Comparison of ENCODE assay signal across 8 cellular contexts in the genomic region with DNA sequence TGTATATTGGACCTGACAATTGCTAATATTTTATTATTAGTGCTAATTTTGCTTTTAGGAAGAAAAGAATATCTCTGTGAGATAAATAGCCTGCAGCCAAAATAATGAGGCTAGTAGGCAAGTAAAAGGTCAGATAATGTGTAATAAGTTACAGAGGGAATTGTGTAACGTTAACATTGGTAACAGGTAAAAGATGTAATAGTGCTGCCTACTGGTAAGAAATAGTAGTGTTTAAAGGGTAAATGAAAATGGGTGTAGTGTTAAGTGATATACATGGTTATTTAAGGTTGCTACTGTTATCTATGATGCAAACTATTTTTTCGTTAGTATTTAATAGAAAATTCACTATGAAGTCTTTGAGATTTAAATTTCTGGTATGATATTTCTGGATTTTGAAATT. TPM values are rescaled to one million over a fixed set of nuclear protein-coding genes. Genes with fewer than 3 reads are reported as not detected.
A peak's percentile ranks its signal among the peaks of the same experiment; 100 is the strongest.
DNase-seq lines count a peak whose midpoint lies in the region; ATAC-seq, FAIRE-seq and TF ChIP-seq lines count a peak whose summit lies in the region.

No MANE protein-coding gene starts in this region.

- H3K79me2 ChIP-seq in astrocyte (ENCODE audit: insufficient read depth, low read length) = no peaks in the 10 kb centered on the region

- H3K4me3 ChIP-seq in astrocyte (ENCODE audit: insufficient read depth, low read depth, low read length) (no peak overlapping the region), pancreas (no peak overlapping the region)

- no peak overlapping the region for H2AFZ ChIP-seq in astrocyte (ENCODE audit: low read depth, low read length)

- no peaks in the 10 kb centered on the region for H3K36me3 Mint-ChIP-seq in astrocyte (ENCODE audit: low read depth, unreplicated experiment)
- no peaks in the 10 kb centered on the region for H3K36me3 Mint-ChIP-seq in activated naive CD4-positive, alpha-beta T cell treated with anti-CD3 and anti-CD28 coated beads, Interleukin-2, amount 50 U/mL, for 72 hours

- no peak overlapping the region for H3K27ac Mint-ChIP-seq in astrocyte (ENCODE audit: unreplicated experiment)
- no peak overlapping the region for H3K27ac Mint-ChIP-seq in activated naive CD4-positive, alpha-beta T cell treated with anti-CD3 and anti-CD28 coated beads, Interleukin-2, amount 50 U/mL, for 72 hours

- H3K27me3 ChIP-seq in astrocyte (ENCODE audit: insufficient read depth, low read length) (no peaks in the 10 kb centered on the region), pancreas (no peaks in the 10 kb centered on the region)

- peaks cover 6% of the 10 kb centered on the region for H3K4me1 Mint-ChIP-seq in astrocyte (ENCODE audit: low read depth, unreplicated experiment)

- no peaks in the 10 kb centered on the region for H3K4me1 ChIP-seq in astrocyte (ENCODE audit: insufficient read depth, low read length)
- peaks cover 0 to 17% (median 6%) of the 10 kb centered on the region in 3 donors for H3K4me1 ChIP-seq in pancreas

- FAIRE-seq in astrocyte (lab: Jason Lieb, UNC) (no peak), pancreas (lab: Jason Lieb, UNC) (peak; percentile 70), GM19239 (lab: Jason Lieb, UNC) (no peak)

- intact Hi-C loops in pancreas (cut with DNase I) = loop anchor here in 1 of 3 donors (10.0 kb wide), 1 partner anchor 321 kb away; no protein-coding TSS in a partner anchor

- peaks cover 2% of the 10 kb centered on the region for H3K9me3 Mint-ChIP-seq in astrocyte (ENCODE audit: unreplicated experiment)
- H3K9me3 Mint-ChIP-seq in activated naive CD4-positive, alpha-beta T cell treated with anti-CD3 and anti-CD28 coated beads, Interleukin-2, amount 50 U/mL, for 72 hours = no peaks in the 10 kb centered on the region

- TF ChIP-seq CTCF in astrocyte (IDR thresholded peaks at IDR 0.05; ENCODE audit: insufficient read depth, low read depth, low read length) (peak; percentile 44), pancreas (IDR thresholded peaks at IDR 0.05) (peak; percentile 15 to 29 (median 18))

- H3K4me3 Mint-ChIP-seq in astrocyte (ENCODE audit: unreplicated experiment) = no peak overlapping the region

- no peaks in the 10 kb centered on the region for H3K9me3 ChIP-seq in astrocyte (ENCODE audit: insufficient read depth, low read depth, low read length)
- H3K9me3 ChIP-seq in pancreas = no peaks in the 10 kb centered on the region

- H3K4me2 ChIP-seq in astrocyte (ENCODE audit: low read length) = no peak overlapping the region

- H3K27ac ChIP-seq in astrocyte (ENCODE audit: low read depth, low read length) (no peak overlapping the region), pancreas (no peak overlapping the region)

- H3K27me3 Mint-ChIP-seq in astrocyte (ENCODE audit: low read depth, unreplicated experiment) = no peaks in the 10 kb centered on the region

- 12 to 20% methylated on average over 2 of the region's 2 CpGs for WGBS in pancreas, 2 donors

- H3K9ac ChIP-seq in astrocyte (ENCODE audit: low read length) = no peak overlapping the region

- ATAC-seq in GM19452 (IDR thresholded peaks at IDR 0.05; ENCODE audit: unreplicated experiment) (peak; percentile 69), pancreas (peak; percentile 80 to 97 (median 94))
- no peak for ATAC-seq in activated naive CD4-positive, alpha-beta T cell treated with anti-CD3 and anti-CD28 coated beads, Interleukin-2, amount 50 U/mL, for 72 hours
- ATAC-seq in stimulated activated naive CD8-positive, alpha-beta T cell treated with anti-CD3 and anti-CD28 coated beads, Interleukin-15, Interleukin-2, amounts not matched to agents 100 U/mL and 50 U/mL, for 24 hours = no peak

- no peaks in the 10 kb centered on the region for H4K20me1 ChIP-seq in astrocyte (ENCODE audit: insufficient read depth, low read length)

- peak; percentile 61 to 63 for DNase-seq in AML-193 (lab: John Stamatoyannopoulos, UW)
- DNase-seq in LHCN-M2 (ENCODE audit: low read depth) = peak; percentile 32
- no peak for DNase-seq in astrocyte (ENCODE audit: low read depth)
- no peak for DNase-seq in pancreas
- no peak for DNase-seq in activated naive CD4-positive, alpha-beta T cell treated with anti-CD3 and anti-CD28 coated beads, Interleukin-2, amount 50 U/mL, for 72 hours (ENCODE audit: low spot score in 2 of 2)
- DNase-seq in GM19239 (ENCODE audit: insufficient read length, low spot score) = no peak
- DNase-seq in stimulated activated naive CD8-positive, alpha-beta T cell treated with anti-CD3 and anti-CD28 coated beads, Interleukin-15, Interleukin-2, amounts not matched to agents 100 U/mL and 50 U/mL, for 24 hours = no peak

- H3K36me3 ChIP-seq in astrocyte (ENCODE audit: insufficient read depth, low read length) (no peaks in the 10 kb centered on the region), pancreas (no peaks in the 10 kb centered on the region)

RNA-seq across cellular contexts. Expression of a gene that starts 9.2 kb away (rescaled TPM):
- 0.34 and 0.71 TPM in 2 replicates for total RNA-seq in LHCN-M2 (2014; rRNA removed)
- polyA plus RNA-seq in LHCN-M2 (2012) = 0.19 TPM
- total RNA-seq in astrocyte = 3.3 and 3.4 TPM in 2 replicates
- 10 to 100 TPM in 4 of 6 donors, 1 to 10 TPM in 2; 8.7 to 12.6 (median 10.4) TPM for total RNA-seq in pancreas
- polyA plus RNA-seq in pancreas = 1 to 10 TPM; 2.7 to 2.9 TPM
- not detected for total RNA-seq in activated naive CD4-positive, alpha-beta T cell treated with anti-CD3 and anti-CD28 coated beads, Interleukin-2, amount 50 U/mL, for 72 hours

Comparison
In these comparisons a context has a peak if more than half of its experiments do, and no peak if none do; other contexts are left out.
1. DNase-seq: peak in AML-193 (2 of 2) and LHCN-M2 (single experiment); none in astrocyte (single experiment), pancreas (0 of 6), activated naive CD4-positive, alpha-beta T cell treated with anti-CD3 and anti-CD28 coated beads, Interleukin-2, amount 50 U/mL, for 72 hours (0 of 2), GM19239 (single experiment) and stimulated activated naive CD8-positive, alpha-beta T cell treated with anti-CD3 and anti-CD28 coated beads, Interleukin-15, Interleukin-2, amounts not matched to agents 100 U/mL and 50 U/mL, for 24 hours (single experiment).
2. ATAC-seq: peak in GM19452 (single experiment) and pancreas (4 of 4); none in activated naive CD4-positive, alpha-beta T cell treated with anti-CD3 and anti-CD28 coated beads, Interleukin-2, amount 50 U/mL, for 72 hours (0 of 2) and stimulated activated naive CD8-positive, alpha-beta T cell treated with anti-CD3 and anti-CD28 coated beads, Interleukin-15, Interleukin-2, amounts not matched to agents 100 U/mL and 50 U/mL, for 24 hours (single experiment).